In the genomic region with DNA sequence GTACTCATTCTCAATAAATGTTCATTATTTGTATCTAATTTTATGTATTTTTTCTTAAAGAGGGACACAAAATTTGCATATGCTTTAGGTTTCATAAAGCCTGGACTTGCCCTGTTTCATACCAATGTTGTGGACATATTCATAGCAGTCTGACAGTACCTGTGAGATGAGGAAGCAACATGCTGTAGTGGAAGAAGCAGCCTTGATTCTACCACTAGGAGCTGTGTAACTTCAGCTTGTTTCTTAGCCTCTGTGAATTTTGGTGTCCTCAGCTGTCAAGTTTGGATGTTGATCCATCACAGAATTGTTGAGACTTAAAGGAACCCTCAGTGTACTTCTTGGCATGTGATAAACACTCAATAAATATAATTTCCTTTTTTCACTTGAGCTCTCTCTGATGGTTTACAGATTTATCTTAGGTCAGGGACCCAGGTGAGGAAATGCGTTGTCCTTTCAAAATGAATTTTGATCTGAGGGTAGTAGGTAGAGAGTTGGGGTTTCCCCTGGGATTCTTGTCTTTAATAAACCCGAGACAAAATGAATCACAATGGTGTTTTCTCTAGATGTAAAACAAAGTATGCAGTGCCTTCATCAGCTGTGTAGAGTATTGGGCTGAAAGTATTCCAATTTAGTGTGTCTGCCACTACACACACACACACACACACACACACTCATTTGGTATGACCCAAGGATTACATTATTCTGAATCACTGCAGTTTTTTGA, we compare ENCODE assay signal across 19 cellular contexts.
DNase-seq lines count a peak whose midpoint lies in the region; ATAC-seq lines count a peak whose summit lies in the region.
"Had no signal": no experiment of that assay in that cellular context is flagged by ENCODE, and none has a peak within 500 bp of the region (broad histone marks: within the 10 kb centered on the region; RNA-seq: fewer than 3 reads in every experiment).

No MANE protein-coding gene starts in this region.

- no peak for DNase-seq in activated T-cell treated with anti-CD3 and anti-CD28 coated beads, Interleukin-2, amount 50 U/mL, for 24 hours
- DNase-seq in activated T-cell treated with anti-CD3 and anti-CD28 coated beads, Interleukin-2, amount 50 U/mL, for 48 hours = no peak
- DNase-seq in memory B cell (ENCODE audit: low spot score in 2 of 2) = no peak
- no peak for DNase-seq in Right ventricle myocardium superior
- no peak for DNase-seq in ACHN
- no peak for DNase-seq in mesenteric fat pad (ENCODE audit: low spot score)
- DNase-seq: activated CD8-positive, alpha-beta memory T cell treated with anti-CD3 and anti-CD28 coated beads for 24 hours; activated gamma-delta T cell; DMS53; foreskin keratinocyte; GM23248; kidney glomerular epithelial cell; NCI-H1694 treated with DMSO at 0.1 percent for 48 hours; NCI-H446 treated with DMSO at 0.1 percent for 48 hours; stomach had no signal

- no peaks in the 10 kb centered on the region for H3K36me3 Mint-ChIP-seq in activated T-cell treated with anti-CD3 and anti-CD28 coated beads, Interleukin-2, amount 50 U/mL, for 24 hours (ENCODE audit: low read depth)
- H3K36me3 Mint-ChIP-seq in memory B cell = no peaks in the 10 kb centered on the region
- H3K36me3 Mint-ChIP-seq: neural progenitor cell had no signal

- H3K27me3 Mint-ChIP-seq in activated T-cell treated with anti-CD3 and anti-CD28 coated beads, Interleukin-2, amount 50 U/mL, for 24 hours = peaks cover 14% of the 10 kb centered on the region
- H3K27me3 Mint-ChIP-seq in memory B cell = peaks cover 3% of the 10 kb centered on the region

- H3K9me3 Mint-ChIP-seq in activated T-cell treated with anti-CD3 and anti-CD28 coated beads, Interleukin-2, amount 50 U/mL, for 24 hours = peaks cover 2% of the 10 kb centered on the region
- H3K9me3 Mint-ChIP-seq in memory B cell = no peaks in the 10 kb centered on the region
- H3K9me3 Mint-ChIP-seq: neural progenitor cell had no signal

- ATAC-seq in GM18520 (IDR thresholded peaks at IDR 0.05; ENCODE audit: unreplicated experiment) (peak; percentile 53), HG03354 (IDR thresholded peaks at IDR 0.05; ENCODE audit: poor library complexity, severe bottlenecking, unreplicated experiment) (peak; percentile 47), memory B cell (ENCODE audit: low read depth) (peak; percentile 37), Right ventricle myocardium superior (ENCODE audit: poor library complexity) (no peak)
- ATAC-seq: A549, foreskin keratinocyte had no signal

- H3K4me1 Mint-ChIP-seq in activated T-cell treated with anti-CD3 and anti-CD28 coated beads, Interleukin-2, amount 50 U/mL, for 24 hours (ENCODE audit: low read depth) = peaks cover 15% of the 10 kb centered on the region
- H3K4me1 Mint-ChIP-seq in memory B cell = no peaks in the 10 kb centered on the region

- peak overlapping the region; percentile 37 for H3K27ac Mint-ChIP-seq in activated T-cell treated with anti-CD3 and anti-CD28 coated beads, Interleukin-2, amount 50 U/mL, for 24 hours
- H3K27ac Mint-ChIP-seq in memory B cell = no peak overlapping the region
- H3K27ac Mint-ChIP-seq: neural progenitor cell had no signal

- H3K4me3 Mint-ChIP-seq in activated T-cell treated with anti-CD3 and anti-CD28 coated beads, Interleukin-2, amount 50 U/mL, for 24 hours = no peak overlapping the region
- H3K4me3 Mint-ChIP-seq in memory B cell = no peak overlapping the region
- H3K4me3 Mint-ChIP-seq: neural progenitor cell had no signal

- intact Hi-C loops in Right ventricle myocardium superior (cut with DNase I) = no loop called here

- in situ Hi-C loops in ACHN (cut with HindIII; ENCODE audit: low pct_ligation_motif_present, low pct_unique_long_range_greater_than_20kb, low sequenced_read_pairs) = no loop called here
